ENCODE assay signal across 1 cellular context in the genomic region with DNA sequence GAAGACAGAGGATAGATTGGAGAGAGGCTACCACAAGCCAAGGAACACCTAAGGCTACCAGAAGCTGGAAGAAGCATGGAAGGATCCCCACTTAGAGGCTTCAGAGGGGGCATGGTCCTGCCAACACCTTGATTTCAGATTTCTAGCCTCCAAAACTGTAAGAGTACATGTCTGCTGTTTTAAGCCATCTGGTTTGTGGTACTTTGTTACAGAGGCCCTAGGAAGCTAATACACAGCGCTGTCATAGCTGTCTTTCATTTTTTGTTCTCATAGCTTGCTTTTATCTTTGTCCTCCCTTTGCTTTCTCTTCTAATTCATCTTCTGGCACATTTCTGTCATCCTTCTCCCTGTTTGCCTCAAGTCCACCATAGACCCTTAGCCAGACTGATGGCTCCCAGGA.
TF ChIP-seq lines count a peak whose summit lies in the region.

No MANE protein-coding gene starts in this region.

TF ChIP-seq in GM23338, 12 proteins besides CTCF, POLR2A, EP300 and RAD21 (continued from another document):
- TF ChIP-seq REST (IDR thresholded peaks at IDR 0.05; ENCODE audit: unreplicated experiment) (no peak), JUNB (IDR thresholded peaks at IDR 0.05; ENCODE audit: unreplicated experiment) (no peak), ZNF114 (CRISPR knock-in tag; IDR thresholded peaks at IDR 0.05) (no peak), EZH2 (IDR thresholded peaks at IDR 0.05; ENCODE audit: low read depth, unreplicated experiment) (no peak), ETS1 (IDR thresholded peaks at IDR 0.05) (no peak), CREB1 (CRISPR knock-in tag; IDR thresholded peaks at IDR 0.05; ENCODE audit: low read depth) (no peak)
